ENCODE assay signal across 8 cellular contexts in the genomic region with DNA sequence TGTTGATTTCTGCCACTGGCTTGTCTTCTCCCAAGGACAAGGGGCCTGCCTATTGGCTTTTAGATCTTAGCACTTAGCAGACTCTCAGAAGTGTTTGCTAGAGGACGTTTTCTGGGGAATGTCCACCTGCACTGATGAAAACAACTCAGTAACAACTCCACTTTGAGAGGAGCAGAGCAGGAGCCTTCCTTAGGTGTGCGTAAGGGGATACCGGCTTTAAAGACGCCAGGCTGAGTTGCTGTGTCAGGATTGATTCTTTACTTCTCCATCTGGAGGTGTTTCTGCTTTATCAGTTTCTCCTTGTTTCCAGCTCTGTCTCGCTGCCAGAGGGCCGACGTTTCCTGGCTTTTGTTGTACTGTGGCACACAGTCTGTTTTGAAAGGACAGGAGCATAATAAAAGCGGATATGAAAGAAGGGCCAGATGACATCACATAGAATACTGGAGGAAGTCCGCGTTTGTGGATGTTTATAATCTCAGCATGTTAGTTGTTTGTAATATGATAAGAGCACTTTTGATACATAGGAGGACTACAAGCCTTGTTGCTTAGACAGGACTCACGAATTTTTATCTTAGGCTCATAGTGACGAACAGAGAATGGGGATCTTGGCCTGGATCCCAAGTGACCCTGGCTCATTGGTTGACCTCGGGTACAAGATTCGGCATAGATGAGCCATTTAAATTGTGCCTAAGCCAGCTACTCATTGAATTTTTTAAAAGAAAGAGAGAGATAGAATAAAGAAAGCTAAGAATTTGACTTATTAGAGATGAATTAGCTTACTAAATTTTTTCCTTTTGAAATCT. TPM values are rescaled to one million over a fixed set of nuclear protein-coding genes. Genes with fewer than 3 reads are reported as not detected.
DNase-seq lines count a peak whose midpoint lies in the region; ATAC-seq and TF ChIP-seq lines count a peak whose summit lies in the region.

No MANE protein-coding gene starts in this region.

- H3K36me3 Mint-ChIP-seq in activated CD4-positive, alpha-beta T cell treated with anti-CD3 and anti-CD28 coated beads for 36 hours (ENCODE audit: low read depth) = no peaks in the 10 kb centered on the region

- H3K27ac ChIP-seq in spleen = peak overlapping the region; percentile 64 to 90 (median 80)

- TF ChIP-seq CTCF in fibroblast of villous mesenchyme (IDR thresholded peaks at IDR 0.05; ENCODE audit: insufficient read depth, low read depth, low read length) = no peak
- TF ChIP-seq CTCF in spleen (IDR thresholded peaks at IDR 0.05 in 8 of 11, conservative IDR thresholded peaks at IDR 0.05 in 3 of 11) = no peak

- H3K27me3 Mint-ChIP-seq in activated CD4-positive, alpha-beta T cell treated with anti-CD3 and anti-CD28 coated beads for 36 hours = peaks cover 13% of the 10 kb centered on the region

- H3K27me3 ChIP-seq in spleen (replicated peaks in 1 of 7) = peaks cover 0 to 14% (median 0%) of the 10 kb centered on the region in 7 donors

- no peak overlapping the region for H3K4me3 Mint-ChIP-seq in activated CD4-positive, alpha-beta T cell treated with anti-CD3 and anti-CD28 coated beads for 36 hours

- H3K4me1 ChIP-seq in spleen = peaks cover 13 to 71% (median 42%) of the 10 kb centered on the region in 6 donors

- no peak for ATAC-seq in activated CD4-positive, alpha-beta T cell treated with anti-CD3 and anti-CD28 coated beads for 36 hours
- no peak for ATAC-seq in GM21447 (IDR thresholded peaks at IDR 0.05; ENCODE audit: unreplicated experiment)

- DNase-seq in activated CD4-positive, alpha-beta T cell treated with anti-CD3 and anti-CD28 coated beads for 36 hours = no peak
- no peak for DNase-seq in activated CD4-positive, alpha-beta T cell treated with anti-CD3 and anti-CD28 coated beads, Interleukin-2, amount 50 U/mL, for 1 hour
- peak; percentile 57 for DNase-seq in NCI-H774 (lab: John Stamatoyannopoulos, UW)
- peak; percentile 87 for DNase-seq in fibroblast of villous mesenchyme (ENCODE audit: low read depth)
- DNase-seq in spleen = no peak
- no peak for DNase-seq in stimulated activated CD4-positive, alpha-beta T cell treated with anti-CD3 and anti-CD28 coated beads, Interleukin-2, amount 100 ng/mL, for 24 hours
- no peak for DNase-seq in NCI-H2196 treated with DMSO at 0.1 percent for 48 hours (lab: John Stamatoyannopoulos, UW; ENCODE audit: unreplicated experiment)

- peak overlapping the region; percentile 4 for H3K4me3 ChIP-seq in fibroblast of villous mesenchyme (ENCODE audit: low read depth, low read length)
- peak overlapping the region in 1 of 8 donors; percentile 46 for H3K4me3 ChIP-seq in spleen

- H3K9me3 ChIP-seq in spleen = no peaks in the 10 kb centered on the region

- no peaks in the 10 kb centered on the region for H3K9me3 Mint-ChIP-seq in activated CD4-positive, alpha-beta T cell treated with anti-CD3 and anti-CD28 coated beads for 36 hours (ENCODE audit: low read depth)

- H3K4me1 Mint-ChIP-seq in activated CD4-positive, alpha-beta T cell treated with anti-CD3 and anti-CD28 coated beads for 36 hours = peaks cover 25% of the 10 kb centered on the region

- peak overlapping the region; percentile 78 for H3K27ac Mint-ChIP-seq in activated CD4-positive, alpha-beta T cell treated with anti-CD3 and anti-CD28 coated beads for 36 hours

- H3K36me3 ChIP-seq in spleen = no peaks in the 10 kb centered on the region

- WGBS in spleen, 5 donors = 13 to 22% (median 18%) methylated on average over 14 of the region's 14 CpGs

- CTCF ChIA-PET in activated CD4-positive, alpha-beta T cell treated with anti-CD3 and anti-CD28 coated beads for 36 hours (lab: Charles Lee) = interaction anchor here (0.7 kb wide), 1 partner anchor 918 kb away, joined by 4 read pairs; no protein-coding TSS in a partner anchor

- TF ChIP-seq POLR2A in spleen (IDR thresholded peaks at IDR 0.05) = no peak

- intact Hi-C loops in activated CD4-positive, alpha-beta T cell treated with anti-CD3 and anti-CD28 coated beads for 36 hours (cut with DNase I, micrococcal nuclease) = loop anchor here in 1 of 2 experiments (2.0 kb wide), 1 partner anchor 21 kb away; no protein-coding TSS in a partner anchor
- intact Hi-C loops in spleen (cut with DNase I; ENCODE audit: low total_unique reads) = loop anchor here (10.0 kb wide), 1 partner anchor 83 kb away; no protein-coding TSS in a partner anchor

- POLR2A ChIA-PET in activated CD4-positive, alpha-beta T cell treated with anti-CD3 and anti-CD28 coated beads for 36 hours (lab: Charles Lee) = no interaction called here

RNA-seq across cellular contexts. Expression of gene COL4A2, which starts 34.6 kb away (rescaled TPM):
- not detected for total RNA-seq in activated CD4-positive, alpha-beta T cell treated with anti-CD3 and anti-CD28 coated beads for 36 hours
- total RNA-seq in fibroblast of villous mesenchyme = 756 and 1,116 TPM in 2 replicates
- total RNA-seq in spleen = 100 to 1,000 TPM; 296 to 712 (median 410) TPM
- 100 to 1,000 TPM in 1 of 3 donors, 10 to 100 TPM in 2; 52.6 to 116 (median 76.3) TPM for polyA plus RNA-seq in spleen

RNA-seq across cellular contexts. Expression of gene COL4A1, which starts 34.7 kb away (rescaled TPM):
- total RNA-seq in activated CD4-positive, alpha-beta T cell treated with anti-CD3 and anti-CD28 coated beads for 36 hours = under 1 TPM in 1 of 2 experiments, not detected in 1; 0.14 TPM
- total RNA-seq in fibroblast of villous mesenchyme = 1,391 and 1,673 TPM in 2 replicates
- total RNA-seq in spleen = 100 to 1,000 TPM; 251 to 959 (median 365) TPM
- 10 to 100 TPM; 37.9 to 71.7 (median 61.5) TPM for polyA plus RNA-seq in spleen

Comparison
In these comparisons a context has a peak if more than half of its experiments do, and no peak if none do; other contexts are left out.
1. DNase-seq: peak in NCI-H774 (single experiment) and fibroblast of villous mesenchyme (single experiment); none in activated CD4-positive, alpha-beta T cell treated with anti-CD3 and anti-CD28 coated beads for 36 hours (single experiment), activated CD4-positive, alpha-beta T cell treated with anti-CD3 and anti-CD28 coated beads, Interleukin-2, amount 50 U/mL, for 1 hour (single experiment), spleen (single experiment), stimulated activated CD4-positive, alpha-beta T cell treated with anti-CD3 and anti-CD28 coated beads, Interleukin-2, amount 100 ng/mL, for 24 hours (0 of 2) and NCI-H2196 treated with DMSO at 0.1 percent for 48 hours (single experiment).
2. RNA of gene COL4A2, which starts 34.6 kb away (total RNA-seq): 756 to 1,116 TPM in fibroblast of villous mesenchyme and 296 to 712 TPM in spleen; not detected in activated CD4-positive, alpha-beta T cell treated with anti-CD3 and anti-CD28 coated beads for 36 hours; every median in the first group is over 100 times any median in the second.
3. RNA of gene COL4A1, which starts 34.7 kb away (total RNA-seq): 1,391 to 1,673 TPM in fibroblast of villous mesenchyme and 251 to 959 TPM in spleen; 0.14 TPM in activated CD4-positive, alpha-beta T cell treated with anti-CD3 and anti-CD28 coated beads for 36 hours; every median in the first group is over 100 times any median in the second.